In genomic region chr22:11628651-11629511, GRCh38 we compare ENCODE assay signal across 16 cellular contexts.
DNase-seq lines count a peak whose midpoint lies in the region; ATAC-seq and TF ChIP-seq lines count a peak whose summit lies in the region.
"Had no signal": no experiment of that assay in that cellular context is flagged by ENCODE, and none has a peak within 500 bp of the region (broad histone marks: within the 10 kb centered on the region; RNA-seq: fewer than 3 reads in every experiment).

No MANE protein-coding gene starts in this region.

- H3K4me2 ChIP-seq in osteoblast (ENCODE audit: insufficient read depth, low read length): no peak overlapping the region

- H4K20me1 ChIP-seq in osteoblast (ENCODE audit: insufficient read depth, low read length): no peaks in the 10 kb centered on the region

- no peak overlapping the region for H3K27ac ChIP-seq in osteoblast (ENCODE audit: low read depth, low read length)
- H3K27ac ChIP-seq in vagina: no peak overlapping the region
- H3K27ac ChIP-seq: 22Rv1 had no signal

- no peak for TF ChIP-seq CTCF in osteoblast (IDR thresholded peaks at IDR 0.05; ENCODE audit: extremely low read depth, low read depth, low read length)
- no peak for TF ChIP-seq CTCF in vagina (IDR thresholded peaks at IDR 0.05)

- H3K36me3 ChIP-seq in osteoblast (ENCODE audit: insufficient read depth, low read length) (no peaks in the 10 kb centered on the region), vagina (no peaks in the 10 kb centered on the region)

- DNase-seq in Right ventricle myocardium inferior (ENCODE audit: missing footprints) (peak; percentile 62), left ventricle myocardium superior (no peak), osteoblast (ENCODE audit: insufficient read length, low spot score, missing footprints) (peak; percentile 79), vagina (ENCODE audit: extremely low spot score in 2 of 2) (peak; percentile 77 to 96), NCI-H2107 (lab: John Stamatoyannopoulos, UW) (no peak), DMS 273 (lab: John Stamatoyannopoulos, UW; ENCODE audit: unreplicated experiment) (no peak)
- DNase-seq: C1 segment of cervical spinal cord, NCI-H345, SHP77 treated with DMSO at 0.1 percent for 48 hours had no signal

- H3K9me3 ChIP-seq in iPS-18c (ENCODE audit: control insufficient read depth, insufficient read depth, low read length): peaks cover 47% of the 10 kb centered on the region
- peaks cover 4% of the 10 kb centered on the region for H3K9me3 ChIP-seq in osteoblast (ENCODE audit: low read depth, low read length)
- H3K9me3 ChIP-seq in vagina: peaks cover 19% of the 10 kb centered on the region

- H2AFZ ChIP-seq in osteoblast (ENCODE audit: low read length): no peak overlapping the region

- intact Hi-C loops in Right ventricle myocardium inferior (cut with DNase I) (no loop called here), left ventricle myocardium superior (cut with micrococcal nuclease) (no loop called here), vagina (cut with DNase I) (no loop called here)

- no peak for TF ChIP-seq POLR2A in vagina (IDR thresholded peaks at IDR 0.05)

- H3K27me3 ChIP-seq in osteoblast (ENCODE audit: insufficient read depth, low read length) (no peaks in the 10 kb centered on the region), vagina (no peaks in the 10 kb centered on the region)

- ATAC-seq in Right ventricle myocardium inferior (no peak), left ventricle myocardium superior (no peak), HG03432 (IDR thresholded peaks at IDR 0.05; ENCODE audit: unreplicated experiment) (no peak)
- ATAC-seq: GM12878, HCT116, K562, Panc1 had no signal

- no peaks in the 10 kb centered on the region for H3K4me1 ChIP-seq in osteoblast (ENCODE audit: insufficient read depth, low read length)
- no peaks in the 10 kb centered on the region for H3K4me1 ChIP-seq in vagina

- no peaks in the 10 kb centered on the region for H3K79me2 ChIP-seq in osteoblast (ENCODE audit: insufficient read depth, low read length)

- H3K4me3 ChIP-seq in iPS-18c (ENCODE audit: insufficient read depth, low read depth, low read length) (peak overlapping the region; percentile 20; the same call in 1 of the 2 replicates), osteoblast (ENCODE audit: insufficient read depth, low read length) (no peak overlapping the region), vagina (no peak overlapping the region)
- H3K4me3 ChIP-seq: GM12878, K562 had no signal

Comparison
In these comparisons a context has a peak if more than half of its experiments do, and no peak if none do; other contexts are left out.
1. DNase-seq: peak in Right ventricle myocardium inferior (single experiment), osteoblast (single experiment) and vagina (2 of 2); none in left ventricle myocardium superior (single experiment), NCI-H2107 (single experiment) and DMS 273 (single experiment).